8 cellular contexts compared by ENCODE assay signal in genomic region chr10:5889624-5890518, GRCh38. TPM values are rescaled to one million over a fixed set of nuclear protein-coding genes. Genes with fewer than 3 reads are reported as not detected.
DNase-seq lines count a peak whose midpoint lies in the region; ATAC-seq, FAIRE-seq and TF ChIP-seq lines count a peak whose summit lies in the region.

Gene ANKRD16 (minus strand): TSS chr10:5889893. CDS start chr10:5889354, 539 bp downstream.
Gene FBH1 (plus strand): TSS chr10:5890243. CDS start chr10:5890346, 103 bp downstream.

- intact Hi-C loops in heart left ventricle (cut with DNase I) (loop anchor here in 8 of 10 donors (1.0 to 10.0 kb wide), 5 partner anchors 76 to 197 kb away; partner anchors contain the start of genes GDI2 (in 4 of the 8) and RBM17 (in 2 of the 8)), transverse colon (cut with DNase I; ENCODE audit: low total_unique reads) (no loop called here)

- TF ChIP-seq CTCF in heart left ventricle (IDR thresholded peaks at IDR 0.05) (peak in 1 of 12 donors; percentile 6), transverse colon (IDR thresholded peaks at IDR 0.05) (no peak)

- peak within 1 kb of the TSS; percentile 32 for H3K27ac ChIP-seq in adipose tissue (ENCODE audit: low read depth, low read length)
- peak within 1 kb of the TSS; percentile 76 to 92 (median 87) for H3K27ac ChIP-seq in heart left ventricle
- peak within 1 kb of the TSS; percentile 89 to 96 (median 92) for H3K27ac ChIP-seq in transverse colon

- peak; percentile 90 for ATAC-seq in HG02798 (IDR thresholded peaks at IDR 0.05; ENCODE audit: poor library complexity, unreplicated experiment)
- peak; percentile 94 to 97 (median 94) for ATAC-seq in heart left ventricle

- H3K27me3 ChIP-seq in heart left ventricle (no peaks in the 10 kb centered on the region), transverse colon (no peaks in the 10 kb centered on the region)

- 1% methylated on average over 104 to 120 of the region's 120 CpGs for WGBS in adipose tissue, 3 donors
- 0 to 1% (median 0%) methylated on average over 34 to 120 of the region's 120 CpGs for WGBS in heart left ventricle, 4 donors
- WGBS in transverse colon (ENCODE audit: low coverage in 1 of 2), 2 donors, result 0% methylated on average over 60 of the region's 120 CpGs; no CpG with 5 or more reads in 1 of the 2 donors

- FAIRE-seq in GM12891 (lab: Jason Lieb, UNC), result peak; percentile 94

- DNase-seq in GM12891 (ENCODE audit: insufficient read length, low spot score), result peak; percentile 94
- DNase-seq in NCI-H1417 treated with DMSO at 0.1 percent for 48 hours (lab: John Stamatoyannopoulos, UW), result peak; percentile 52
- peak; percentile 77 to 90 for DNase-seq in SW 1271 (lab: John Stamatoyannopoulos, UW)
- peak; percentile 99 to 100 (median 99) for DNase-seq in heart left ventricle
- DNase-seq in pons (ENCODE audit: low spot score), result peak; percentile 97
- peak; percentile 99 for DNase-seq in transverse colon

- in situ Hi-C loops in transverse colon (cut with MboI; ENCODE audit: low pct_ligation_motif_present in 1 of 4, low pct_unique_long_range_greater_than_20kb in 1 of 4, low sequenced_read_pairs in 3 of 4), result no loop called here

- peaks cover 0 to 45% (median 27%) of the 10 kb centered on the region in 9 donors for H3K36me3 ChIP-seq in heart left ventricle
- H3K36me3 ChIP-seq in transverse colon, result peaks cover 0 to 2% (median 0%) of the 10 kb centered on the region in 4 donors

- peak within 1 kb of the TSS; percentile 62 to 99 (median 84) for H3K4me3 ChIP-seq in heart left ventricle
- peak within 1 kb of the TSS; percentile 49 to 99 (median 92) for H3K4me3 ChIP-seq in transverse colon

- H3K9me3 ChIP-seq in heart left ventricle (no peaks in the 10 kb centered on the region), transverse colon (no peaks in the 10 kb centered on the region)

- TF ChIP-seq POLR2A in GM12891 (IDR thresholded peaks at IDR 0.05; ENCODE audit: low read depth, low read length), result peak; percentile 61
- peak; percentile 67 to 81 for TF ChIP-seq POLR2A in heart left ventricle (IDR thresholded peaks at IDR 0.05)
- peak; percentile 88 for TF ChIP-seq POLR2A in transverse colon (IDR thresholded peaks at IDR 0.05)

- H3K4me1 ChIP-seq in heart left ventricle, result peaks cover 0 to 68% (median 53%) of the 10 kb centered on the region in 12 donors
- H3K4me1 ChIP-seq in transverse colon, result peaks cover 20 to 46% (median 34%) of the 10 kb centered on the region in 4 donors

- no peak for TF ChIP-seq EP300 in transverse colon (IDR thresholded peaks at IDR 0.05; ENCODE audit: low read depth)

TF ChIP-seq in GM12891, 5 proteins besides CTCF, POLR2A, EP300 and RAD21:
- peak; percentile 60; the same call in 1 of the 2 replicates for TF ChIP-seq POU2F2 (IDR thresholded peaks at IDR 0.05; ENCODE audit: low read depth, low read length)
- TF ChIP-seq PAX5 (IDR thresholded peaks at IDR 0.05; ENCODE audit: insufficient read depth, low read length, severe bottlenecking), result peak; percentile 59
- TF ChIP-seq TAF1 (IDR thresholded peaks at IDR 0.05; ENCODE audit: low read depth, low read length), result peak; percentile 55; the same call in 1 of the 2 replicates
- TF ChIP-seq SPI1 (IDR thresholded peaks at IDR 0.05; ENCODE audit: low read depth, low read length), result peak; percentile 31; the same call in 1 of the 2 replicates
- TF ChIP-seq POLR2AphosphoS5 (IDR thresholded peaks at IDR 0.05; ENCODE audit: low read depth, low read length), result peak; percentile 71

RNA-seq across cellular contexts. Expression of gene ANKRD16, which starts in this region (rescaled TPM):
- polyA plus RNA-seq in GM12891 (2012; ENCODE audit: low read depth, missing spikeins), result 5.1 TPM
- polyA plus RNA-seq in adipose tissue (1 to 10 TPM; 3.3 to 4.8 (median 4.6) TPM), heart left ventricle (1 to 10 TPM; 2.0 to 2.7 TPM)
- total RNA-seq in heart left ventricle (1 to 10 TPM; 1.7 to 5.0 (median 2.9) TPM), transverse colon (10 to 100 TPM in 3 of 4 donors, 1 to 10 TPM in 1; 8.5 to 21.7 (median 17.8) TPM)

RNA-seq across cellular contexts. Expression of gene FBH1, which starts in this region (rescaled TPM):
- polyA plus RNA-seq in GM12891 (2012; ENCODE audit: low read depth, missing spikeins), result 33.5 TPM
- 10 to 100 TPM; 24.0 to 73.7 (median 46.3) TPM for polyA plus RNA-seq in adipose tissue
- total RNA-seq in heart left ventricle, result 100 to 1,000 TPM in 2 of 9 donors, 10 to 100 TPM in 7; 57.4 to 111 (median 83.5) TPM
- 10 to 100 TPM; 59.1 to 84.4 TPM for polyA plus RNA-seq in heart left ventricle
- total RNA-seq in transverse colon, result 100 to 1,000 TPM; 101 to 143 (median 120) TPM

Comparison
In these comparisons a context has a peak if more than half of its experiments do, and no peak if none do; other contexts are left out.
1. Peak in every context shown above with its lines: DNase-seq, ATAC-seq, H3K4me3 ChIP-seq and H3K27ac ChIP-seq.
2. H3K27ac ChIP-seq: peak in every context shown above with its lines; median percentile 92 in transverse colon; 87 in heart left ventricle; 32 in adipose tissue.